ENCODE assay signal across 18 cellular contexts in genomic region chr18:10299686-10300085, GRCh38.
DNase-seq lines count a peak whose midpoint lies in the region; ATAC-seq and TF ChIP-seq lines count a peak whose summit lies in the region.
"Had no signal": no experiment of that assay in that cellular context is flagged by ENCODE, and none has a peak within 500 bp of the region (broad histone marks: within the 10 kb centered on the region; RNA-seq: fewer than 3 reads in every experiment).

No MANE protein-coding gene starts in this region.

- H3K36me3 Mint-ChIP-seq in osteocyte (ENCODE audit: unreplicated experiment) = no peaks in the 10 kb centered on the region

- H3K4me1 Mint-ChIP-seq in osteocyte (ENCODE audit: unreplicated experiment) = peaks cover 37% of the 10 kb centered on the region
- H3K4me1 Mint-ChIP-seq: central memory CD8-positive, alpha-beta T cell had no signal

- peak overlapping the region; percentile 79 for H3K27ac Mint-ChIP-seq in osteocyte (ENCODE audit: unreplicated experiment)
- H3K27ac Mint-ChIP-seq: activated CD8-positive, alpha-beta T cell treated with anti-CD3 and anti-CD28 coated beads for 36 hours; activated T-helper 1 cell treated with anti-CD3 and anti-CD28 coated beads, Interleukin-12 subunit alpha, Interleukin-12 subunit beta, Interleukin-2, Interleukin-4 antibody, amounts not matched to agents 30 ng/mL and 10 ng/mL and 1 ng/mL, durations not matched to agents 14 hours and 24 hours and 36 hours; CD4-positive, alpha-beta T cell had no signal

- DNase-seq in EH (ENCODE audit: low read depth) = peak; percentile 48
- DNase-seq in Kasumi-1 (lab: John Stamatoyannopoulos, UW) = peak; percentile 25 to 34
- DNase-seq in fibroblast of gingiva (ENCODE audit: low read depth) = peak; percentile 88
- peak; percentile 93 for DNase-seq in osteocyte (ENCODE audit: extremely low spot score, unreplicated experiment)
- no peak for DNase-seq in OCI-M2 (lab: John Stamatoyannopoulos, UW; ENCODE audit: unreplicated experiment)
- no peak for DNase-seq in dedifferentiated amniotic fluid mesenchymal stem cell (ENCODE audit: extremely low spot score)
- DNase-seq: activated CD8-positive, alpha-beta T cell treated with anti-CD3 and anti-CD28 coated beads for 36 hours; CD4-positive, alpha-beta T cell; gastrocnemius medialis; IMR-90; NCI-H1105 treated with DMSO at 0.1 percent for 48 hours; NCI-H345; stimulated activated CD4-positive, alpha-beta T cell treated with anti-CD3 and anti-CD28 coated beads, Interleukin-2, amount 100 ng/mL, for 24 hours had no signal

- no peak for ATAC-seq in GM19463 (IDR thresholded peaks at IDR 0.05; ENCODE audit: unreplicated experiment)
- ATAC-seq: activated CD8-positive, alpha-beta T cell treated with anti-CD3 and anti-CD28 coated beads for 36 hours; gastrocnemius medialis; GM12878; right cardiac atrium had no signal

- peaks cover 23% of the 10 kb centered on the region for H3K27me3 Mint-ChIP-seq in osteocyte (ENCODE audit: unreplicated experiment)
- H3K27me3 Mint-ChIP-seq: activated CD8-positive, alpha-beta T cell treated with anti-CD3 and anti-CD28 coated beads for 36 hours; CD4-positive, alpha-beta T cell; central memory CD8-positive, alpha-beta T cell had no signal

- no peak for TF ChIP-seq CTCF in osteocyte (IDR thresholded peaks at IDR 0.05)

- no peak overlapping the region for H3K4me3 Mint-ChIP-seq in osteocyte (ENCODE audit: unreplicated experiment)
- H3K4me3 Mint-ChIP-seq: activated CD8-positive, alpha-beta T cell treated with anti-CD3 and anti-CD28 coated beads for 36 hours; activated T-helper 1 cell treated with anti-CD3 and anti-CD28 coated beads, Interleukin-12 subunit alpha, Interleukin-12 subunit beta, Interleukin-2, Interleukin-4 antibody, amounts not matched to agents 30 ng/mL and 10 ng/mL and 1 ng/mL, durations not matched to agents 14 hours and 24 hours and 36 hours; CD4-positive, alpha-beta T cell; central memory CD8-positive, alpha-beta T cell had no signal

- H3K9me3 Mint-ChIP-seq in osteocyte (ENCODE audit: unreplicated experiment) = no peaks in the 10 kb centered on the region
- H3K9me3 Mint-ChIP-seq: activated CD8-positive, alpha-beta T cell treated with anti-CD3 and anti-CD28 coated beads for 36 hours; activated T-helper 1 cell treated with anti-CD3 and anti-CD28 coated beads, Interleukin-12 subunit alpha, Interleukin-12 subunit beta, Interleukin-2, Interleukin-4 antibody, amounts not matched to agents 30 ng/mL and 10 ng/mL and 1 ng/mL, durations not matched to agents 14 hours and 24 hours and 36 hours; CD4-positive, alpha-beta T cell had no signal

Comparison
In these comparisons a context has a peak if more than half of its experiments do, and no peak if none do; other contexts are left out.
1. DNase-seq: peak in EH (single experiment), Kasumi-1 (2 of 2), fibroblast of gingiva (single experiment) and osteocyte (single experiment); none in OCI-M2 (single experiment) and dedifferentiated amniotic fluid mesenchymal stem cell (single experiment).